14 cellular contexts compared by ENCODE assay signal in genomic region chr4:71074452-71075299, GRCh38.
A peak's percentile ranks its signal among the peaks of the same experiment; 100 is the strongest.
DNase-seq lines count a peak whose midpoint lies in the region; FAIRE-seq and TF ChIP-seq lines count a peak whose summit lies in the region.
"Had no signal": no experiment of that assay in that cellular context is flagged by ENCODE, and none has a peak within 500 bp of the region (broad histone marks: within the 10 kb centered on the region; RNA-seq: fewer than 3 reads in every experiment).

No MANE protein-coding gene starts in this region.

- WGBS in transverse colon (ENCODE audit: low coverage in 1 of 2), 2 donors = 45% methylated on average over 9 to 10 of the region's 10 CpGs

- FAIRE-seq in GM12892 (lab: Jason Lieb, UNC) = no peak

- DNase-seq in NCI-H82 (lab: John Stamatoyannopoulos, UW) = peak; percentile 37
- DNase-seq in NCI-H82 treated with DMSO at 0.1 percent for 48 hours (lab: John Stamatoyannopoulos, UW; ENCODE audit: unreplicated experiment) = no peak
- DNase-seq in dorsolateral prefrontal cortex = peak in 1 of 10 donors; percentile 59
- DNase-seq in transverse colon = peak; percentile 12
- no peak for DNase-seq in immature natural killer cell
- no peak for DNase-seq in NCI-H2171 (lab: John Stamatoyannopoulos, UW)
- no peak for DNase-seq in GM12892 (ENCODE audit: insufficient read length)
- DNase-seq: ACHN; activated CD4-positive, alpha-beta T cell treated with anti-CD3 and anti-CD28 coated beads for 48 hours; activated naive CD4-positive, alpha-beta T cell; effector CD8-positive, alpha-beta T cell; NCI-H510A treated with DMSO at 0.1 percent for 48 hours had no signal

- H3K9me3 ChIP-seq in muscle layer of duodenum (ENCODE audit: control insufficient read depth in 1 of 2, low read length in 2 of 2) (no peaks in the 10 kb centered on the region), transverse colon (no peaks in the 10 kb centered on the region)
- H3K9me3 ChIP-seq: SJSA1 had no signal

- no peaks in the 10 kb centered on the region for H3K9me3 Mint-ChIP-seq in immature natural killer cell

- in situ Hi-C loops in transverse colon (cut with MboI; ENCODE audit: low pct_ligation_motif_present in 1 of 4, low pct_unique_long_range_greater_than_20kb in 1 of 4, low sequenced_read_pairs in 3 of 4) = no loop called here

- H3K4me1 ChIP-seq in muscle layer of duodenum (ENCODE audit: control insufficient read depth in 1 of 2, insufficient read depth in 2 of 2, low read length in 2 of 2) (peaks cover 0 to 5% of the 10 kb centered on the region in 2 donors), transverse colon (peaks cover 0 to 22% (median 4%) of the 10 kb centered on the region in 4 donors)
- H3K4me1 ChIP-seq: SJSA1 had no signal

- H3K4me1 Mint-ChIP-seq in immature natural killer cell = peaks cover 0 to 2% of the 10 kb centered on the region in 2 donors

- no peak overlapping the region for H3K27ac Mint-ChIP-seq in immature natural killer cell

- TF ChIP-seq CTCF in dorsolateral prefrontal cortex (IDR thresholded peaks at IDR 0.05 in 54 of 56, conservative IDR thresholded peaks at IDR 0.05 in 2 of 56; ENCODE audit: low read depth in 1 of 56, partially characterized antibody in 56 of 56) (no peak), transverse colon (IDR thresholded peaks at IDR 0.05) (no peak)

- H3K4me3 Mint-ChIP-seq in immature natural killer cell = no peak overlapping the region

- H3K27me3 ChIP-seq in dorsolateral prefrontal cortex = peaks cover 0 to 10% (median 0%) of the 10 kb centered on the region in 45 donors
- H3K27me3 ChIP-seq in muscle layer of duodenum (ENCODE audit: low read depth, low read length) = no peaks in the 10 kb centered on the region
- H3K27me3 ChIP-seq in transverse colon = no peaks in the 10 kb centered on the region
- H3K27me3 ChIP-seq: SJSA1 had no signal

- H3K27me3 Mint-ChIP-seq in immature natural killer cell (ENCODE audit: low read depth in 3 of 3) = no peaks in the 10 kb centered on the region

- no peak for TF ChIP-seq POLR2A in transverse colon (IDR thresholded peaks at IDR 0.05)
- no peak for TF ChIP-seq POLR2A in GM12892 (IDR thresholded peaks at IDR 0.05; ENCODE audit: low read depth, low read length)

- intact Hi-C loops in dorsolateral prefrontal cortex (cut with DNase I) = no loop called here
- intact Hi-C loops in transverse colon (cut with DNase I; ENCODE audit: low total_unique reads) = no loop called here

- H3K36me3 Mint-ChIP-seq in immature natural killer cell = no peaks in the 10 kb centered on the region

- peak overlapping the region in 2 of 59 donors; percentile 24 to 55 for H3K27ac ChIP-seq in dorsolateral prefrontal cortex
- peak overlapping the region; percentile 52 for H3K27ac ChIP-seq in muscle layer of duodenum (ENCODE audit: low read length)
- H3K27ac ChIP-seq in transverse colon = peak overlapping the region; percentile 21 to 82 (median 66)
- H3K27ac ChIP-seq: SJSA1 had no signal

- TF ChIP-seq EP300 in transverse colon (IDR thresholded peaks at IDR 0.05; ENCODE audit: low read depth) = no peak

- H3K4me3 ChIP-seq in dorsolateral prefrontal cortex = peak overlapping the region in 47 of 59 donors; percentile 0 to 51 (median 23)
- peak overlapping the region in 1 of 2 donors; percentile 53 for H3K4me3 ChIP-seq in muscle layer of duodenum (ENCODE audit: low read depth in 1 of 2, low read length in 2 of 2)
- peak overlapping the region in 2 of 4 donors; percentile 6 to 27 for H3K4me3 ChIP-seq in transverse colon
- H3K4me3 ChIP-seq: SJSA1 had no signal

- H3K36me3 ChIP-seq in muscle layer of duodenum (ENCODE audit: control insufficient read depth in 1 of 2, insufficient read depth in 2 of 2, low read length in 2 of 2) (no peaks in the 10 kb centered on the region), transverse colon (no peaks in the 10 kb centered on the region)
- H3K36me3 ChIP-seq: SJSA1 had no signal

Comparison
In these comparisons a context has a peak if more than half of its experiments do, and no peak if none do; other contexts are left out.
1. DNase-seq: peak in NCI-H82 (single experiment) and transverse colon (single experiment); none in NCI-H82 treated with DMSO at 0.1 percent for 48 hours (single experiment), immature natural killer cell (0 of 3), NCI-H2171 (single experiment) and GM12892 (single experiment).